ENCODE assay signal across 8 cellular contexts in genomic region chr10:131997366-131998049, GRCh38. TPM values are rescaled to one million over a fixed set of nuclear protein-coding genes. Genes with fewer than 3 reads are reported as not detected.
DNase-seq lines count a peak whose midpoint lies in the region; ATAC-seq and TF ChIP-seq lines count a peak whose summit lies in the region.

No MANE protein-coding gene starts in this region.

- DNase-seq in ELF-1 (ENCODE audit: low read depth, low spot score): peak; percentile 96
- peak; percentile 27 to 28 for DNase-seq in SJCRH30
- peak; percentile 70 to 92 for DNase-seq in cardiac muscle cell (ENCODE audit: low read depth in 1 of 2, low spot score in 1 of 2)
- no peak for DNase-seq in sciatic nerve (ENCODE audit: low spot score)
- DNase-seq in GM19240 (ENCODE audit: insufficient read length, low spot score): no peak
- no peak for DNase-seq in kidney glomerular epithelial cell (lab: John Stamatoyannopoulos, UW)
- no peak for DNase-seq in GOT3 (lab: John Stamatoyannopoulos, UW)

- H3K4me3 ChIP-seq in SJCRH30 (no peak overlapping the region; the same call in 1 of the 2 replicates), cardiac muscle cell (no peak overlapping the region)

- intact Hi-C loops in sciatic nerve (cut with DNase I): no loop called here

- H3K9me3 ChIP-seq in SJCRH30 (replicated peaks) (no peaks in the 10 kb centered on the region), cardiac muscle cell (ENCODE audit: low read depth) (no peaks in the 10 kb centered on the region)

- no peaks in the 10 kb centered on the region for H3K27me3 ChIP-seq in SJCRH30
- no peaks in the 10 kb centered on the region for H3K27me3 ChIP-seq in cardiac muscle cell

- ATAC-seq in sciatic nerve: peak; percentile 96
- ATAC-seq in HG02973 (IDR thresholded peaks at IDR 0.05; ENCODE audit: unreplicated experiment): no peak

- H3K4me1 ChIP-seq in SJCRH30 (no peaks in the 10 kb centered on the region), cardiac muscle cell (ENCODE audit: low read depth) (peaks cover 25% of the 10 kb centered on the region)

- no peaks in the 10 kb centered on the region for H3K36me3 ChIP-seq in SJCRH30
- no peaks in the 10 kb centered on the region for H3K36me3 ChIP-seq in cardiac muscle cell

- TF ChIP-seq CTCF in cardiac muscle cell (IDR thresholded peaks at IDR 0.05; ENCODE audit: low read depth, low read length): no peak

- H3K27ac ChIP-seq in SJCRH30: no peak overlapping the region
- H3K27ac ChIP-seq in cardiac muscle cell: peak overlapping the region; percentile 75

RNA-seq across cellular contexts. Expression of gene BNIP3, which starts 15.8 kb away (rescaled TPM):
- 45.6 and 46.9 TPM in 2 replicates for total RNA-seq in SJCRH30 (2014; rRNA removed; shearing (Covaris generic))
- 1,301 and 1,791 TPM in 2 replicates for total RNA-seq in cardiac muscle cell
- 675 and 686 TPM in 2 replicates for polyA plus RNA-seq in cardiac muscle cell
- 37.9 TPM for total RNA-seq in sciatic nerve

Comparison
In these comparisons a context has a peak if more than half of its experiments do, and no peak if none do; other contexts are left out.
1. DNase-seq: peak in ELF-1 (single experiment), SJCRH30 (2 of 2) and cardiac muscle cell (2 of 2); none in sciatic nerve (single experiment), GM19240 (single experiment), kidney glomerular epithelial cell (single experiment) and GOT3 (single experiment).
2. RNA of gene BNIP3, which starts 15.8 kb away (total RNA-seq): 1,301 to 1,791 TPM in cardiac muscle cell; 45.6 to 46.9 TPM in SJCRH30 and 37.9 TPM in sciatic nerve (single experiment); every median in the first group is over 10 times any median in the second.